1 cellular context compared by ENCODE assay signal in the genomic region with DNA sequence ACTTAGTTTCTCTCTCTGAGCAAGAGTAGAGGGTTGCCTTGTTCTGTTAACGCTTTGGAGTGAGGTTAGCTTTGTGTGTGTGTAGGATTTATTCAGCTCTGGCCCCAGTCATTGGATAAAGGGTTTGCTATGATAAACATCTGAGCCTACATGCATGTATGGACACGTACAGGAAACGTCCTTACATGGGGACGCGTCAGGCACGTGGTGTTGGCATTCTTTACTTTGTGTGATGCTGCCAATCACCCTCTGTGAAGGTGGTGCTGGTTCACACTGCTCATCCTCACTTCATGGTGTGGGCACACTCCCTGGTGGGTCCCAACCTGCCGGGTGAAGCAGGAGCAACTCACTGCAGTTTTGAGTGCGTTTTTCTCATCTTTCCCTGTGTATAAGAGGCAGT.
TF ChIP-seq lines count a peak whose summit lies in the region.

No MANE protein-coding gene starts in this region.

TF ChIP-seq in endothelial cell of umbilical vein, 7 proteins besides CTCF, POLR2A, EP300 and RAD21:
- TF ChIP-seq POLR2AphosphoS5 (IDR thresholded peaks at IDR 0.05; ENCODE audit: insufficient read depth, low read depth, low read length), result no peak
